ENCODE assay signal across 8 cellular contexts in genomic region chr22:41699264-41700104, GRCh38. TPM values are rescaled to one million over a fixed set of nuclear protein-coding genes. Genes with fewer than 3 reads are reported as not detected.
DNase-seq lines count a peak whose midpoint lies in the region; ATAC-seq and TF ChIP-seq lines count a peak whose summit lies in the region.

MEI1 (plus strand) TSS chr22:41699503; CDS start chr22:41699539, 36 bp downstream.

- H3K27me3 Mint-ChIP-seq in natural killer cell treated with Interleukin-12 subunit alpha and Interleukin-12 subunit beta and Interleukin-15 and Interleukin-18, amount 100 ng/mL, for 72 hours = no peaks in the 10 kb centered on the region

- no peaks in the 10 kb centered on the region for H3K9me3 ChIP-seq in PC-3 (ENCODE audit: low read length)

- no peaks in the 10 kb centered on the region for H3K79me2 ChIP-seq in PC-3 (ENCODE audit: low read length)

- TF ChIP-seq CTCF in PC-3 (conservative IDR thresholded peaks at IDR 0.05; ENCODE audit: low read depth, low read length) = no peak

- DNase-seq in H7 (peak; percentile 57), NOMO-1 treated with dmso at 0.1 percent for 144 hours (lab: John Stamatoyannopoulos, UW; ENCODE audit: unreplicated experiment) (no peak), PC-3 (no peak)
- peak; percentile 90 for DNase-seq in activated CD8-positive, alpha-beta memory T cell treated with anti-CD3 and anti-CD28 coated beads, Interleukin-2, amount 50 U/mL, for 4 hours
- DNase-seq in natural killer cell treated with Interleukin-12 subunit alpha and Interleukin-12 subunit beta and Interleukin-15 and Interleukin-18, amount 100 ng/mL, for 72 hours (ENCODE audit: low spot score) = peak; percentile 86
- DNase-seq in stimulated activated naive CD4-positive, alpha-beta T cell (lab: John Stamatoyannopoulos, UW) = peak; percentile 75 to 91 (median 89)

- intact Hi-C loops in PC-3 (cut with micrococcal nuclease) = no loop called here

- H3K36me3 Mint-ChIP-seq in natural killer cell treated with Interleukin-12 subunit alpha and Interleukin-12 subunit beta and Interleukin-15 and Interleukin-18, amount 100 ng/mL, for 72 hours = no peaks in the 10 kb centered on the region

- H3K4me1 ChIP-seq in PC-3 (ENCODE audit: insufficient read depth, low read length) = 0 out of 2 replicates have a peak, but pooled peaks cover 3% of the 10 kb centered on the region

- H3K36me3 ChIP-seq in H7 (replicated peaks; ENCODE audit: control insufficient read depth, insufficient read depth, low read length) (no peaks in the 10 kb centered on the region), PC-3 (ENCODE audit: low read depth, low read length) (no peaks in the 10 kb centered on the region)

- H2AFZ ChIP-seq in PC-3 (ENCODE audit: low read length) = no peak within 1 kb of the TSS

- H3K9me3 Mint-ChIP-seq in natural killer cell treated with Interleukin-12 subunit alpha and Interleukin-12 subunit beta and Interleukin-15 and Interleukin-18, amount 100 ng/mL, for 72 hours = no peaks in the 10 kb centered on the region

- peak within 1 kb of the TSS; percentile 56 to 62 for H3K27ac Mint-ChIP-seq in natural killer cell treated with Interleukin-12 subunit alpha and Interleukin-12 subunit beta and Interleukin-15 and Interleukin-18, amount 100 ng/mL, for 72 hours

- POLR2A ChIA-PET in PC-3 (lab: Charles Lee; ENCODE audit: unreplicated experiment) = no interaction called here

- no peaks in the 10 kb centered on the region for H3K9me2 ChIP-seq in PC-3 (replicated peaks; ENCODE audit: low read length)

- no peaks in the 10 kb centered on the region for H4K20me1 ChIP-seq in PC-3 (ENCODE audit: low read length)

- H3K9ac ChIP-seq in PC-3 (ENCODE audit: low read length) = no peak within 1 kb of the TSS

- no TSS peak for BruUV-seq in PC-3 (replicated peaks; lab: Mats Ljungman, UMichigan)

- ATAC-seq in esophagus mucosa (peak; percentile 33), GM19397 (IDR thresholded peaks at IDR 0.05; ENCODE audit: unreplicated experiment) (no peak), PC-3 (no peak)
- peak; percentile 70 to 80 for ATAC-seq in natural killer cell treated with Interleukin-12 subunit alpha and Interleukin-12 subunit beta and Interleukin-15 and Interleukin-18, amount 100 ng/mL, for 72 hours

- CTCF ChIA-PET in PC-3 (lab: Charles Lee) = no interaction called here

- H3K27ac ChIP-seq in PC-3 (ENCODE audit: low read length) = no peak within 1 kb of the TSS

- H3F3A ChIP-seq in PC-3 (ENCODE audit: low read length, unreplicated experiment) = no peaks in the 10 kb centered on the region

- H3K4me3 ChIP-seq in H7 (ENCODE audit: insufficient read depth, low read depth, low read length) (no peak within 1 kb of the TSS), PC-3 (ENCODE audit: low read length) (no peak within 1 kb of the TSS)

- H3K4me2 ChIP-seq in PC-3 (ENCODE audit: low read length) = no peak within 1 kb of the TSS

- H3K4me1 Mint-ChIP-seq in natural killer cell treated with Interleukin-12 subunit alpha and Interleukin-12 subunit beta and Interleukin-15 and Interleukin-18, amount 100 ng/mL, for 72 hours (ENCODE audit: low read depth in 2 of 2) = peaks cover 8 to 11% of the 10 kb centered on the region in 2 donors

- H3K27me3 ChIP-seq in H7 (ENCODE audit: control insufficient read depth, insufficient read depth, low read length) (no peaks in the 10 kb centered on the region), PC-3 (ENCODE audit: low read length) (no peaks in the 10 kb centered on the region)

- peak within 1 kb of the TSS; percentile 63 for H3K4me3 Mint-ChIP-seq in natural killer cell treated with Interleukin-12 subunit alpha and Interleukin-12 subunit beta and Interleukin-15 and Interleukin-18, amount 100 ng/mL, for 72 hours

RNA-seq across cellular contexts. Expression of gene MEI1, which starts in this region (rescaled TPM):
- total RNA-seq in H7 (2014; rRNA removed; shearing (Covaris generic)) = not detected in 2 replicates
- total RNA-seq in esophagus mucosa = 1.3 TPM
- total RNA-seq in natural killer cell treated with Interleukin-12 subunit alpha and Interleukin-12 subunit beta and Interleukin-15 and Interleukin-18, amount 100 ng/mL, for 72 hours = 10 to 100 TPM; 20.2 to 82.7 TPM
- total RNA-seq in PC-3 (2014; rRNA removed) = 1.4 TPM in 1 of 2 replicates, not detected in the other

Comparison
In these comparisons a context has a peak if more than half of its experiments do, and no peak if none do; other contexts are left out.
1. Peak in DNase-seq in H7; RNA of the gene not detected or under 1 TPM.
2. DNase-seq: peak in activated CD8-positive, alpha-beta memory T cell treated with anti-CD3 and anti-CD28 coated beads, Interleukin-2, amount 50 U/mL, for 4 hours (single experiment), natural killer cell treated with Interleukin-12 subunit alpha and Interleukin-12 subunit beta and Interleukin-15 and Interleukin-18, amount 100 ng/mL, for 72 hours (single experiment) and stimulated activated naive CD4-positive, alpha-beta T cell (6 of 6); none in NOMO-1 treated with dmso at 0.1 percent for 144 hours (single experiment) and PC-3 (single experiment).
3. ATAC-seq: peak in esophagus mucosa (single experiment) and natural killer cell treated with Interleukin-12 subunit alpha and Interleukin-12 subunit beta and Interleukin-15 and Interleukin-18, amount 100 ng/mL, for 72 hours (2 of 2); none in GM19397 (single experiment) and PC-3 (single experiment).